Comparison of ENCODE assay signal across 14 cellular contexts in the genomic region with DNA sequence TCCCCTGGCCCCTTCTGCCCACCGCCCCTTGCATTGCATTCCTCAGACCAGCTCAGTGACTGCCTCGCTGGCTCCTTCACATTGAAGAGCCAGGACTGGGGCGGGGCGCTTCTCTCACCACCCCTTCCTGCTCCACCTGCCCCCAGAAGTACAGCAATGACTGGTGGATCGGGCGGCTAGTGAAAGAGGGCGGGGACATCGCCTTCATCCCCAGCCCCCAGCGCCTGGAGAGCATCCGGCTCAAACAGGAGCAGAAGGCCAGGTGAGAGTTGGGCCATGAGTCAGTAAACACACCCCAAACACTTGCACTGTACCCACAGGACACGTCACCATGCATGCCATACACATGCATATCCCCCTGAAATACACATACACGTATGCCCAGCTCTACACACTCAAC. TPM values are rescaled to one million over a fixed set of nuclear protein-coding genes. Genes with fewer than 3 reads are reported as not detected.
DNase-seq lines count a peak whose midpoint lies in the region; ATAC-seq, FAIRE-seq and TF ChIP-seq lines count a peak whose summit lies in the region.
"Had no signal": no experiment of that assay in that cellular context is flagged by ENCODE, and none has a peak within 500 bp of the region (broad histone marks: within the 10 kb centered on the region; RNA-seq: fewer than 3 reads in every experiment).

No MANE protein-coding gene starts in this region.

- no peak overlapping the region for H3K4me2 ChIP-seq in OCI-LY7 (ENCODE audit: low read length)
- H3K4me2 ChIP-seq in H1 (ENCODE audit: insufficient read depth in 1 of 2, low read depth in 2 of 2, low read length in 2 of 2), result no peak overlapping the region; a peak in 1 of 4 replicates

- H3K79me1 ChIP-seq in H1 (ENCODE audit: low read depth, low read length), result no peaks in the 10 kb centered on the region

- CTCF ChIA-PET in OCI-LY7 (lab: Charles Lee; ENCODE audit: unreplicated experiment) (interaction anchor here (0.7 kb wide), 1 partner anchor 9 kb away, joined by 3 read pairs; no protein-coding TSS in a partner anchor), H1 (lab: Charles Lee; ENCODE audit: partially characterized antibody) (interaction anchor here (0.8 to 10.1 kb wide), 7 partner anchors 8 to 157 kb away, joined by 3 to 121 read pairs (median 3); a partner anchor contains a TSS)

- H3K9me3 ChIP-seq in OCI-LY7 (ENCODE audit: low read length) (no peaks in the 10 kb centered on the region), H1 (ENCODE audit: insufficient read depth in 2 of 2, low read depth in 1 of 2, low read length in 1 of 2) (no peaks in the 10 kb centered on the region), stomach (no peaks in the 10 kb centered on the region)
- H3K9me3 ChIP-seq: gastroesophageal sphincter, suprapubic skin had no signal

- no peak overlapping the region for H2BK20ac ChIP-seq in H1 (ENCODE audit: low read length)

- peaks cover 4% of the 10 kb centered on the region for H3K23me2 ChIP-seq in H1 (ENCODE audit: low read depth, low read length)

- no peak overlapping the region for H3K4ac ChIP-seq in H1 (replicated peaks; ENCODE audit: insufficient read length, low read depth, low read length)

- no peak overlapping the region for H3K14ac ChIP-seq in H1 (ENCODE audit: insufficient read length)

- POLR2A ChIA-PET in OCI-LY7 (lab: Charles Lee) (interaction anchor here (0.6 kb wide), 1 partner anchor 184 kb away, joined by 3 read pairs; no protein-coding TSS in a partner anchor), H1 (lab: Charles Lee; ENCODE audit: partially characterized antibody) (interaction anchor here (0.8 to 7.6 kb wide), 6 partner anchors 8 to 139 kb away, joined by 3 to 47 read pairs (median 4); a partner anchor contains a TSS)

- H3K36me3 ChIP-seq in OCI-LY7 (ENCODE audit: insufficient read depth, low read length) (peaks cover 17% of the 10 kb centered on the region), H1 (ENCODE audit: control insufficient read depth in 2 of 4, insufficient read depth in 4 of 4, low read length in 3 of 4) (peaks cover 4 to 18% (median 12%) of the 10 kb centered on the region in 4 experiments; a peak in 7 of 8 replicates), stomach (peaks cover 5 to 59% (median 52%) of the 10 kb centered on the region in 4 donors)

- H3K23ac ChIP-seq in H1 (ENCODE audit: insufficient read length), result no peak overlapping the region

- intact Hi-C loops in OCI-LY7 (cut with micrococcal nuclease; ENCODE audit: unreplicated experiment), result no loop called here
- intact Hi-C loops in stomach (cut with DNase I; ENCODE audit: low total_unique reads), result no loop called here

- no peaks in the 10 kb centered on the region for H3K9me2 ChIP-seq in OCI-LY7 (ENCODE audit: insufficient read depth, low read length)

- no peak overlapping the region for H3K27ac ChIP-seq in OCI-LY7 (ENCODE audit: low read depth, low read length, poor library complexity, severe bottlenecking)
- no peak overlapping the region for H3K27ac ChIP-seq in H1 (ENCODE audit: low read depth, low read length)
- H3K27ac ChIP-seq in stomach, result no peak overlapping the region
- H3K27ac ChIP-seq: cardiac muscle cell, gastroesophageal sphincter, suprapubic skin had no signal

- no peak overlapping the region for H3K4me3 ChIP-seq in OCI-LY7 (ENCODE audit: low read depth, low read length, poor library complexity, severe bottlenecking)
- no peak overlapping the region for H3K4me3 ChIP-seq in H1 (ENCODE audit: extremely low read depth in 1 of 4, insufficient read depth in 2 of 4, low read depth in 3 of 4, low read length in 4 of 4)
- H3K4me3 ChIP-seq in stomach, result no peak overlapping the region
- H3K4me3 ChIP-seq: cardiac muscle cell, gastroesophageal sphincter, suprapubic skin had no signal

- H3K27me3 ChIP-seq in H1 (replicated peaks in 1 of 4; ENCODE audit: control insufficient read depth in 3 of 4, extremely low read depth in 1 of 4, insufficient read depth in 3 of 4, low read length in 3 of 4), result peaks cover 0 to 13% (median 6%) of the 10 kb centered on the region in 4 experiments; a peak in 5 of 7 replicates
- H3K27me3 ChIP-seq in stomach, result no peaks in the 10 kb centered on the region
- H3K27me3 ChIP-seq: cardiac muscle cell, gastroesophageal sphincter, suprapubic skin had no signal

- no peak overlapping the region for H4K91ac ChIP-seq in H1 (replicated peaks; ENCODE audit: insufficient read length, low read length)

- no peaks in the 10 kb centered on the region for H3K79me2 ChIP-seq in OCI-LY7 (ENCODE audit: insufficient read depth, low read depth, low read length)
- H3K79me2 ChIP-seq in H1 (ENCODE audit: control insufficient read depth in 1 of 2, insufficient read depth in 2 of 2, low read length in 2 of 2), result no peaks in the 10 kb centered on the region

- H3K9ac ChIP-seq in H1 (replicated peaks in 1 of 4; ENCODE audit: extremely low read depth in 1 of 4, low read depth in 3 of 4, low read length in 3 of 4), result no peak overlapping the region

- TF ChIP-seq POLR2A in H1 (IDR thresholded peaks at IDR 0.05; ENCODE audit: control extremely low read depth in 1 of 2, low read depth in 2 of 2, low read length in 2 of 2) (no peak), stomach (IDR thresholded peaks at IDR 0.05) (no peak)

- TF ChIP-seq CTCF in OCI-LY7 (conservative IDR thresholded peaks at IDR 0.05; ENCODE audit: low read length) (no peak), H1 (IDR thresholded peaks at IDR 0.05; ENCODE audit: control extremely low read depth in 1 of 3, insufficient read depth in 1 of 3, low read depth in 1 of 3, low read length in 3 of 3) (no peak), stomach (IDR thresholded peaks at IDR 0.05) (no peak)

- ATAC-seq in GM19395 (IDR thresholded peaks at IDR 0.05; ENCODE audit: unreplicated experiment), result no peak
- ATAC-seq: gastroesophageal sphincter had no signal

- H2AK5ac ChIP-seq in H1 (ENCODE audit: low read depth, low read length), result no peak overlapping the region

- H4K20me1 ChIP-seq in OCI-LY7 (ENCODE audit: insufficient read depth, low read length), result no peaks in the 10 kb centered on the region
- H4K20me1 ChIP-seq in H1 (replicated peaks in 1 of 2; ENCODE audit: control insufficient read depth in 1 of 2, insufficient read depth in 2 of 2, low read length in 2 of 2), result peaks cover 5 to 6% of the 10 kb centered on the region in 2 experiments

- H3K4me1 ChIP-seq in OCI-LY7 (ENCODE audit: insufficient read depth, low read length, poor library complexity, severe bottlenecking) (no peaks in the 10 kb centered on the region), H1 (replicated peaks in 1 of 4; ENCODE audit: control insufficient read depth in 3 of 4, insufficient read depth in 4 of 4, low read length in 3 of 4) (peaks cover 0 to 13% (median 7%) of the 10 kb centered on the region in 4 experiments; a peak in 4 of 7 replicates), stomach (peaks cover 0 to 5% (median 2%) of the 10 kb centered on the region in 4 donors)

- H2BK12ac ChIP-seq in H1 (ENCODE audit: low read depth, low read length), result no peak overlapping the region

- no peak overlapping the region for H3K56ac ChIP-seq in H1 (replicated peaks; ENCODE audit: insufficient read length, low read depth, low read length)

- no peak overlapping the region for H4K8ac ChIP-seq in H1 (ENCODE audit: extremely low read depth, insufficient read depth, low read length)

- H4K5ac ChIP-seq in H1 (ENCODE audit: insufficient read length, low read depth, low read length), result no peak overlapping the region

- no peak overlapping the region for H2AFZ ChIP-seq in OCI-LY7 (ENCODE audit: low read length)
- no peak overlapping the region for H2AFZ ChIP-seq in H1 (ENCODE audit: low read length)

- TF ChIP-seq RAD21 in H1 (IDR thresholded peaks at IDR 0.05 in 1 of 2, conservative IDR thresholded peaks at IDR 0.05 in 1 of 2; ENCODE audit: low read depth in 2 of 2, low read length in 2 of 2), result no peak

- no peak overlapping the region; the same call in 1 of the 2 replicates for H2BK15ac ChIP-seq in H1 (ENCODE audit: low read length)

- WGBS in H1 (ENCODE audit: extremely low coverage in 1 of 2, insufficient coverage in 1 of 2, insufficient read length in 1 of 2, insufficient replicate concordance in 2 of 2, low coverage in 1 of 2, low lambda C conversion rate in 2 of 2, missing lambda C conversion rate in 1 of 2), 2 experiments, result 53% methylated on average over 12 of the region's 12 CpGs; no CpG with 5 or more reads in 1 of the 2 experiments
- WGBS in stomach, 5 donors, result 30 to 60% (median 56%) methylated on average over 11 to 12 of the region's 12 CpGs

- BruUV-seq in OCI-LY7 (replicated peaks; lab: Mats Ljungman, UMichigan), result no TSS peak

- no peak for FAIRE-seq in H1 (lab: Jason Lieb, UNC)

- H3K18ac ChIP-seq in H1 (ENCODE audit: extremely low read depth, low read length), result no peak overlapping the region

- no peak overlapping the region for H2BK120ac ChIP-seq in H1 (replicated peaks; ENCODE audit: low read depth, low read length)

- H2BK5ac ChIP-seq in H1 (ENCODE audit: low read depth, low read length), result no peak overlapping the region; the same call in 1 of the 2 replicates

- no peak for TF ChIP-seq EP300 in H1 (IDR thresholded peaks at IDR 0.05; ENCODE audit: borderline replicate concordance in 1 of 2, low read depth in 2 of 2, low read length in 2 of 2)
- no peak for TF ChIP-seq EP300 in stomach (IDR thresholded peaks at IDR 0.05)

- DNase-seq in stimulated activated CD4-positive, alpha-beta T cell treated with anti-CD3 and anti-CD28 coated beads, Interleukin-4, amount 100 ng/mL, for 1 hour, result peak; percentile 10
- DNase-seq in stimulated activated CD4-positive, alpha-beta T cell treated with anti-CD3 and anti-CD28 coated beads, Interleukin-2, amount 100 ng/mL, for 48 hours, result no peak
- DNase-seq in OCI-LY7 (ENCODE audit: low spot score) (peak; percentile 36), H1 (ENCODE audit: low read depth in 1 of 2, low spot score in 2 of 2) (no peak), stomach (peak; percentile 38), germinal center (ENCODE audit: low spot score) (no peak), NCI-H1048 (lab: John Stamatoyannopoulos, UW) (no peak)
- DNase-seq: activated naive CD8-positive, alpha-beta T cell treated with anti-CD3 and anti-CD28 coated beads for 36 hours; NCI-H2081 treated with DMSO at 0.1 percent for 48 hours; nucleus accumbens had no signal

RNA-seq across cellular contexts. Expression of a gene that starts 5.8 kb away (rescaled TPM):
- 5.6 and 5.9 TPM in 2 replicates for total RNA-seq in OCI-LY7 (2014; rRNA removed; shearing (Covaris generic))
- total RNA-seq in OCI-LY7 (2022) (20.6 and 23.0 TPM in 2 replicates), stomach (100 to 1,000 TPM in 1 of 5 donors, 10 to 100 TPM in 1, 1 to 10 TPM in 2, under 1 TPM in 1; under 0.01 to 140 (median 9.9) TPM)
- 12.5 and 16.9 TPM in 2 replicates for total RNA-seq in H1 (2021; fragmentation: NEBNext Ultra II Directional; extraction: Animal tissue kit (Norgen Biotek cat#: 25700))
- polyA plus RNA-seq in H1 (2011; rRNA removed) (16.0 and 18.4 TPM in 2 replicates), stomach (10 to 100 TPM; 11.8 to 18.4 (median 13.5) TPM)
- polyA plus RNA-seq in H1 (2011; cell fraction: cytosol; rRNA removed), result 13.3 TPM
- polyA plus RNA-seq in H1 (2011; cell fraction: nucleus; rRNA removed), result 37.4 TPM
- 25.2 to 35.8 TPM (median 28.9 TPM) in 4 replicates for polyA plus RNA-seq in H1 (2012, experiment 1 of 2)
- 18.3 TPM for polyA plus RNA-seq in H1 (2012, experiment 2 of 2)
- polyA plus RNA-seq in H1 (2013, experiment 1 of 2), result 4.6 TPM
- polyA plus RNA-seq in H1 (2013, experiment 2 of 2), result 4.8 TPM
- polyA minus RNA-seq in H1 (2011; rRNA and poly(A)+ RNA removed), result 14.3 TPM in 2 replicates
- 14.3 TPM for polyA minus RNA-seq in H1 (2011; cell fraction: cytosol; rRNA and poly(A)+ RNA removed)
- 15.2 TPM for polyA minus RNA-seq in H1 (2011; cell fraction: nucleus; rRNA and poly(A)+ RNA removed)

RNA-seq across cellular contexts. Expression of a gene that starts 27.9 kb away (rescaled TPM):
- 91.1 and 101 TPM in 2 replicates for total RNA-seq in OCI-LY7 (2014; rRNA removed; shearing (Covaris generic))
- total RNA-seq in OCI-LY7 (2022) (103 and 119 TPM in 2 replicates), stomach (10 to 100 TPM; 31.3 to 88.1 (median 82.2) TPM)
- total RNA-seq in H1 (2021; fragmentation: NEBNext Ultra II Directional; extraction: Animal tissue kit (Norgen Biotek cat#: 25700)), result 98.1 and 107 TPM in 2 replicates
- polyA plus RNA-seq in H1 (2011; rRNA removed) (43.4 and 43.5 TPM in 2 replicates), stomach (10 to 100 TPM; 30.3 to 41.7 (median 34.2) TPM)
- 68.7 TPM for polyA plus RNA-seq in H1 (2011; cell fraction: cytosol; rRNA removed)
- polyA plus RNA-seq in H1 (2011; cell fraction: nucleus; rRNA removed), result 122 TPM
- 98.3 to 156 TPM (median 103 TPM) in 4 replicates for polyA plus RNA-seq in H1 (2012, experiment 1 of 2)
- 30.8 TPM for polyA plus RNA-seq in H1 (2012, experiment 2 of 2)
- polyA plus RNA-seq in H1 (2013, experiment 1 of 2), result 67.8 TPM
- polyA plus RNA-seq in H1 (2013, experiment 2 of 2), result 65.2 TPM
- polyA minus RNA-seq in H1 (2011; rRNA and poly(A)+ RNA removed), result 57.7 and 58.0 TPM in 2 replicates
- polyA minus RNA-seq in H1 (2011; cell fraction: cytosol; rRNA and poly(A)+ RNA removed), result 26.0 TPM
- 48.6 TPM for polyA minus RNA-seq in H1 (2011; cell fraction: nucleus; rRNA and poly(A)+ RNA removed)

RNA-seq across cellular contexts. Expression of a gene that starts 35.2 kb away (rescaled TPM):
- total RNA-seq in OCI-LY7 (2014; rRNA removed; shearing (Covaris generic)), result not detected in 2 replicates
- total RNA-seq in OCI-LY7 (2022) (not detected in 2 replicates), stomach (100 to 1,000 TPM in 2 of 5 donors, 10 to 100 TPM in 3; 32.1 to 432 (median 58.8) TPM)
- total RNA-seq in H1 (2021; fragmentation: NEBNext Ultra II Directional; extraction: Animal tissue kit (Norgen Biotek cat#: 25700)), result 11.7 and 15.6 TPM in 2 replicates
- polyA plus RNA-seq in H1 (2011; rRNA removed) (17.5 and 19.7 TPM in 2 replicates), stomach (10 to 100 TPM in 2 of 3 donors, 1 to 10 TPM in 1; 5.8 to 18.3 (median 16.6) TPM)
- 18.4 TPM for polyA plus RNA-seq in H1 (2011; cell fraction: cytosol; rRNA removed)
- 67.7 TPM for polyA plus RNA-seq in H1 (2011; cell fraction: nucleus; rRNA removed)
- 22.5 to 29.5 TPM (median 23.8 TPM) in 4 replicates for polyA plus RNA-seq in H1 (2012, experiment 1 of 2)
- polyA plus RNA-seq in H1 (2012, experiment 2 of 2), result 11.3 TPM
- polyA plus RNA-seq in H1 (2013, experiment 1 of 2), result 7.3 TPM
- polyA plus RNA-seq in H1 (2013, experiment 2 of 2), result 6.8 TPM
- 26.3 and 30.4 TPM in 2 replicates for polyA minus RNA-seq in H1 (2011; rRNA and poly(A)+ RNA removed)
- 20.8 TPM for polyA minus RNA-seq in H1 (2011; cell fraction: cytosol; rRNA and poly(A)+ RNA removed)
- 24.3 TPM for polyA minus RNA-seq in H1 (2011; cell fraction: nucleus; rRNA and poly(A)+ RNA removed)

RNA-seq across cellular contexts. Expression of a gene that starts 41.6 kb away (rescaled TPM):
- 6.5 and 7.3 TPM in 2 replicates for total RNA-seq in OCI-LY7 (2014; rRNA removed; shearing (Covaris generic))
- total RNA-seq in OCI-LY7 (2022) (12.7 and 13.9 TPM in 2 replicates), stomach (10 to 100 TPM in 1 of 5 donors, 1 to 10 TPM in 3, not detected in 1; 3.5 to 21.0 (median 5.0) TPM)
- total RNA-seq in H1 (2021; fragmentation: NEBNext Ultra II Directional; extraction: Animal tissue kit (Norgen Biotek cat#: 25700)), result 15.8 and 16.2 TPM in 2 replicates
- polyA plus RNA-seq in H1 (2011; rRNA removed) (17.1 and 17.8 TPM in 2 replicates), stomach (10 to 100 TPM; 12.2 to 20.5 (median 20.5) TPM)
- polyA plus RNA-seq in H1 (2011; cell fraction: cytosol; rRNA removed), result 27.5 TPM
- 31.4 TPM for polyA plus RNA-seq in H1 (2011; cell fraction: nucleus; rRNA removed)
- 21.5 to 28.9 TPM (median 24.5 TPM) in 4 replicates for polyA plus RNA-seq in H1 (2012, experiment 1 of 2)
- polyA plus RNA-seq in H1 (2012, experiment 2 of 2), result 20.6 TPM
- polyA plus RNA-seq in H1 (2013, experiment 1 of 2), result 3.1 TPM
- 3.2 TPM for polyA plus RNA-seq in H1 (2013, experiment 2 of 2)
- 30.9 and 33.3 TPM in 2 replicates for polyA minus RNA-seq in H1 (2011; rRNA and poly(A)+ RNA removed)
- 14.7 TPM for polyA minus RNA-seq in H1 (2011; cell fraction: cytosol; rRNA and poly(A)+ RNA removed)
- polyA minus RNA-seq in H1 (2011; cell fraction: nucleus; rRNA and poly(A)+ RNA removed), result 44.2 TPM

Comparison
In these comparisons a context has a peak if more than half of its experiments do, and no peak if none do; other contexts are left out.
1. DNase-seq: peak in stimulated activated CD4-positive, alpha-beta T cell treated with anti-CD3 and anti-CD28 coated beads, Interleukin-4, amount 100 ng/mL, for 1 hour (single experiment), OCI-LY7 (single experiment) and stomach (single experiment); none in stimulated activated CD4-positive, alpha-beta T cell treated with anti-CD3 and anti-CD28 coated beads, Interleukin-2, amount 100 ng/mL, for 48 hours (0 of 2), H1 (0 of 2), germinal center (single experiment) and NCI-H1048 (single experiment).
2. RNA of a gene that starts 35.2 kb away (total RNA-seq): 32.1 to 432 TPM in stomach and 11.7 to 15.6 TPM in H1; not detected in OCI-LY7; every median in the first group is over 10 times any median in the second.